ENCODE assay signal across 17 cellular contexts in the genomic region with DNA sequence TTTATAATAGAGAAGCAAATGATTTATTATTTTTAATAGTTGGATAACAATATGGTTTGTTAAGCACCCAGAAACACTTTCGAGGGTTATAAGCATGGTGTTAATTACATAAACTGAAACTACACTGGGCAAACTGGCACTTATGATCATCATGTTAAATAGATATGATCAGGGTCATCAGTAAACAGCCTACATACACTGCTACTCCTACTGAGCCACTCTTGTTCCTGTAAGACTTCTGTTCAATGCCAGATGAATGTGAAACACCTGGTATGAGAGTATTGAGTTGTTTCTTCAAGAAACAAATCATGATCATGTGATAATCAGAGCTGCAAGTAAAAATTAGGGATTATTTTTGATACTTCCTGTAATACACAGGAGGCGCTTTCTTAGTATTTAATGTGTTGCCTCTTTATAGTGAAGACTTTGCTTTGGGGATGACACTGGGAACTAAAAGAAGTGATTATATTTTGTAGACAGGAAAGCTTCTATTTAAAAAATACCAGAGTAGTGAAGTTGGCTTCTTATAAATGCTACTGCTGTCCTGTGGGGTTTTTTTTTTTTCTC. TPM values are rescaled to one million over a fixed set of nuclear protein-coding genes. Genes with fewer than 3 reads are reported as not detected.
"Had no signal": no experiment of that assay in that cellular context is flagged by ENCODE, and none has a peak within 500 bp of the region (broad histone marks: within the 10 kb centered on the region; RNA-seq: fewer than 3 reads in every experiment).

No MANE protein-coding gene starts in this region.

- H3K27me3 Mint-ChIP-seq: activated T-helper 17 cell treated with anti-CD3 and anti-CD28 coated beads, Interleukin-2, amount 50 U/mL, for 72 hours; effector memory CD8-positive, alpha-beta T cell; stimulated activated naive B cell treated with anti-CD40 and anti-IgM and Interleukin-4, amounts not matched to agents 10 μg/mL and 1 μg/mL and 100 μg/mL, for 72 hours had no signal

- H3K27me3 ChIP-seq: neural progenitor cell, pancreas, thyroid gland had no signal

- H2AFZ ChIP-seq: neural progenitor cell had no signal

- H3K9me3 Mint-ChIP-seq: activated T-helper 17 cell treated with anti-CD3 and anti-CD28 coated beads, Interleukin-2, amount 50 U/mL, for 72 hours; effector memory CD8-positive, alpha-beta T cell; neural progenitor cell; stimulated activated naive B cell treated with anti-CD40 and anti-IgM and Interleukin-4, amounts not matched to agents 10 μg/mL and 1 μg/mL and 100 μg/mL, for 72 hours had no signal

- H3K27ac ChIP-seq: lower lobe of right lung, neural progenitor cell, pancreas, thyroid gland had no signal

- H3K9ac ChIP-seq: neural progenitor cell had no signal

- H3K4me2 ChIP-seq: neural progenitor cell had no signal

- H3K4me1 ChIP-seq: lower lobe of right lung had no signal

- H3K4me3 Mint-ChIP-seq: activated T-helper 17 cell treated with anti-CD3 and anti-CD28 coated beads, Interleukin-2, amount 50 U/mL, for 72 hours; effector memory CD8-positive, alpha-beta T cell; neural progenitor cell; stimulated activated naive B cell treated with anti-CD40 and anti-IgM and Interleukin-4, amounts not matched to agents 10 μg/mL and 1 μg/mL and 100 μg/mL, for 72 hours had no signal

- H3K9me3 ChIP-seq: lower lobe of right lung, pancreas, thyroid gland had no signal

- ATAC-seq: activated T-helper 17 cell treated with anti-CD3 and anti-CD28 coated beads, Interleukin-2, amount 50 U/mL, for 72 hours; effector memory CD8-positive, alpha-beta T cell; pancreas; stimulated activated naive B cell treated with anti-CD40 and anti-IgM and Interleukin-4, amounts not matched to agents 10 μg/mL and 1 μg/mL and 100 μg/mL, for 72 hours had no signal

- H3K4me3 ChIP-seq: lower lobe of right lung, neural progenitor cell, pancreas, thyroid gland had no signal

- H3K27ac Mint-ChIP-seq: activated T-helper 17 cell treated with anti-CD3 and anti-CD28 coated beads, Interleukin-2, amount 50 U/mL, for 72 hours; effector memory CD8-positive, alpha-beta T cell; neural progenitor cell had no signal

- DNase-seq: activated CD4-positive, CD25-positive, alpha-beta regulatory T cell treated with anti-CD3 and anti-CD28 coated beads, Interleukin-2, amount 50 U/mL, for 72 hours; activated naive CD4-positive, alpha-beta T cell treated with Interleukin-2 at 50 U/mL for 16 hours; aorta; dermis blood vessel endothelial cell; effector memory CD8-positive, alpha-beta T cell; head of caudate nucleus; left colon; pancreas; stimulated activated CD4-positive, alpha-beta T cell treated with anti-CD3 and anti-CD28 coated beads, Interleukin-2, amount 100 ng/mL, for 24 hours; stimulated activated naive B cell treated with anti-CD40 and anti-IgM and Interleukin-4, amounts not matched to agents 10 μg/mL and 1 μg/mL and 100 μg/mL, for 72 hours; T-helper 9 cell had no signal

RNA-seq across cellular contexts. Expression of a gene that starts 32.3 kb away (rescaled TPM):
- total RNA-seq: activated CD8-positive, alpha-beta memory T cell treated with anti-CD3 and anti-CD28 coated beads for 36 hours; activated T-helper 17 cell treated with anti-CD3 and anti-CD28 coated beads, Interleukin-2, amount 50 U/mL, for 72 hours; bronchial epithelial cell; left colon had no signal
